8 cellular contexts compared by ENCODE assay signal in the genomic region with DNA sequence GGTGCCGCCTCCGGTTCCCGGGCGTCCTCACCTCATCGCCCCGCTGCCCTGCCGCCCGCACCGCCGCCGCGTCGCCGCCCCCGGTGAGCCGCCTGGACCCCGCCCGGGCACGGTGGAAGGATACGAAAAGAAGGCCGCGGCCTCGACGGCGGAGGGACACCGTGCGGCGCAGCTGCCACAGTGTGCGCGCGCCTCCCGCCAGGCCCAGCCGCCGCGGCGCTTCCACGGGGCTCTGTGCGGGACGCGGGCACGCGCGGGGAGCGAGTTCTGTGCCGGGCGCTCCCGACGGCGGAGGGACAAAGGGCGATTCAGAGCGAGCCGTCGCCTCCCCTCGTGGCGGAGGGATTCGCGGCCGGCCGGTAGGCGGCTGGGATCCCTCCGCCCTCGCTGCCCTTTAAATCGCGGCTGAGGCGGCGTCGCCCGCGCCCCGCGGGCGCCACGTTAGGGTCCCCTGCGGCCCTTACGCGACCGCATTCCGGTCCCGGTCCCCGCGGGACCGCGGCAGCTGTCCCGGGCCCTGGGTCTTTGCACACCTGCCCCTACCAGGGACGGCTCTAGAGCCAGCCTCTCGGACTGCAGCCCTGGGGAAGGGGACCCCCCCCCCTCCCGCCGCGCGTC. TPM values are rescaled to one million over a fixed set of nuclear protein-coding genes. Genes with fewer than 3 reads are reported as not detected.
DNase-seq lines count a peak whose midpoint lies in the region; ATAC-seq and TF ChIP-seq lines count a peak whose summit lies in the region.

No MANE protein-coding gene starts in this region.

- H3K27me3 ChIP-seq in A673 (replicated peaks; ENCODE audit: insufficient read depth, low read depth, low read length, poor library complexity) (no peaks in the 10 kb centered on the region), liver (ENCODE audit: control insufficient read depth in 4 of 4, insufficient read depth in 4 of 4, low read length in 3 of 4) (no peaks in the 10 kb centered on the region)

- peaks cover 28% of the 10 kb centered on the region for H3K4me1 ChIP-seq in A673 (ENCODE audit: insufficient read depth, low read length, poor library complexity, severe bottlenecking)
- peaks cover 7 to 34% (median 28%) of the 10 kb centered on the region in 4 donors for H3K4me1 ChIP-seq in liver (ENCODE audit: control insufficient read depth in 4 of 4, insufficient read depth in 4 of 4, low read length in 3 of 4)

- peak overlapping the region; percentile 42 to 63 for H3K9ac ChIP-seq in liver (ENCODE audit: low read depth in 1 of 2, low read length in 2 of 2)

- TF ChIP-seq RAD21 in liver (IDR thresholded peaks at IDR 0.05) = peak in 1 of 2 donors; percentile 36

- no peaks in the 10 kb centered on the region for H3K9me3 ChIP-seq in A673 (ENCODE audit: low read depth, low read length, poor library complexity, severe bottlenecking)
- no peaks in the 10 kb centered on the region for H3K9me3 ChIP-seq in liver (ENCODE audit: control insufficient read depth in 4 of 4, low read length in 3 of 4)

- CTCF ChIA-PET in A673 (lab: Charles Lee) = interaction anchor here (0.8 kb wide), 1 partner anchor 44 kb away, joined by 5 read pairs; no protein-coding TSS in a partner anchor

- H3K4me3 ChIP-seq in A673 (ENCODE audit: low read depth, low read length, poor library complexity, severe bottlenecking) = peak overlapping the region; percentile 87
- peak overlapping the region; percentile 53 to 96 (median 77) for H3K4me3 ChIP-seq in liver (ENCODE audit: low read depth in 1 of 3, low read length in 3 of 3)

- no peaks in the 10 kb centered on the region for H3K36me3 ChIP-seq in A673 (ENCODE audit: insufficient read depth, low read length, poor library complexity, severe bottlenecking)
- H3K36me3 ChIP-seq in liver (ENCODE audit: control insufficient read depth in 4 of 4, insufficient read depth in 3 of 4, low read depth in 1 of 4, low read length in 3 of 4) = no peaks in the 10 kb centered on the region

- under 1% methylated on average over 90 of the region's 90 CpGs for WGBS in liver

- TF ChIP-seq CTCF in A673 (conservative IDR thresholded peaks at IDR 0.05; ENCODE audit: low read depth, low read length) (no peak), liver (IDR thresholded peaks at IDR 0.05; ENCODE audit: low read depth, low read length, missing input control) (no peak)

- peak overlapping the region; percentile 99 for H3K27ac ChIP-seq in A673 (ENCODE audit: low read depth, low read length, poor library complexity, severe bottlenecking)
- H3K27ac ChIP-seq in liver (ENCODE audit: low read depth in 1 of 2, low read length in 2 of 2) = peak overlapping the region; percentile 97 to 99

- intact Hi-C loops in A673 (cut with micrococcal nuclease; ENCODE audit: unreplicated experiment) = no loop called here

- ATAC-seq in GM18519 (IDR thresholded peaks at IDR 0.05; ENCODE audit: low FRiP score, unreplicated experiment) = peak; percentile 41
- peak; percentile 53 for ATAC-seq in HG03280 (IDR thresholded peaks at IDR 0.05; ENCODE audit: unreplicated experiment)

- no TSS peak for BruUV-seq in A673 (replicated peaks; lab: Mats Ljungman, UMichigan)

- peak; percentile 99 for DNase-seq in A673 (ENCODE audit: low spot score)
- peak; percentile 97 for DNase-seq in NCI-H510A treated with DMSO at 0.1 percent for 48 hours (lab: John Stamatoyannopoulos, UW)
- DNase-seq in activated CD4-positive, alpha-beta T cell treated with anti-CD3 and anti-CD28 coated beads, Interleukin-2, amount 50 U/mL, for 4 hours = peak; percentile 69 to 75
- peak; percentile 97 for DNase-seq in dermis blood vessel endothelial cell
- peak; percentile 70 for DNase-seq in stimulated activated CD4-positive, alpha-beta T cell treated with anti-CD3 and anti-CD28 coated beads, Interleukin-2, amount 100 ng/mL, for 4 hours (ENCODE audit: low read depth)

- POLR2A ChIA-PET in A673 (lab: Charles Lee; ENCODE audit: low non-redundant PET) = no interaction called here

TF ChIP-seq in liver, 16 proteins besides CTCF, POLR2A, EP300 and RAD21:
- no peak for TF ChIP-seq FOXA2 (IDR thresholded peaks at IDR 0.05)
- TF ChIP-seq, protein P1, sequence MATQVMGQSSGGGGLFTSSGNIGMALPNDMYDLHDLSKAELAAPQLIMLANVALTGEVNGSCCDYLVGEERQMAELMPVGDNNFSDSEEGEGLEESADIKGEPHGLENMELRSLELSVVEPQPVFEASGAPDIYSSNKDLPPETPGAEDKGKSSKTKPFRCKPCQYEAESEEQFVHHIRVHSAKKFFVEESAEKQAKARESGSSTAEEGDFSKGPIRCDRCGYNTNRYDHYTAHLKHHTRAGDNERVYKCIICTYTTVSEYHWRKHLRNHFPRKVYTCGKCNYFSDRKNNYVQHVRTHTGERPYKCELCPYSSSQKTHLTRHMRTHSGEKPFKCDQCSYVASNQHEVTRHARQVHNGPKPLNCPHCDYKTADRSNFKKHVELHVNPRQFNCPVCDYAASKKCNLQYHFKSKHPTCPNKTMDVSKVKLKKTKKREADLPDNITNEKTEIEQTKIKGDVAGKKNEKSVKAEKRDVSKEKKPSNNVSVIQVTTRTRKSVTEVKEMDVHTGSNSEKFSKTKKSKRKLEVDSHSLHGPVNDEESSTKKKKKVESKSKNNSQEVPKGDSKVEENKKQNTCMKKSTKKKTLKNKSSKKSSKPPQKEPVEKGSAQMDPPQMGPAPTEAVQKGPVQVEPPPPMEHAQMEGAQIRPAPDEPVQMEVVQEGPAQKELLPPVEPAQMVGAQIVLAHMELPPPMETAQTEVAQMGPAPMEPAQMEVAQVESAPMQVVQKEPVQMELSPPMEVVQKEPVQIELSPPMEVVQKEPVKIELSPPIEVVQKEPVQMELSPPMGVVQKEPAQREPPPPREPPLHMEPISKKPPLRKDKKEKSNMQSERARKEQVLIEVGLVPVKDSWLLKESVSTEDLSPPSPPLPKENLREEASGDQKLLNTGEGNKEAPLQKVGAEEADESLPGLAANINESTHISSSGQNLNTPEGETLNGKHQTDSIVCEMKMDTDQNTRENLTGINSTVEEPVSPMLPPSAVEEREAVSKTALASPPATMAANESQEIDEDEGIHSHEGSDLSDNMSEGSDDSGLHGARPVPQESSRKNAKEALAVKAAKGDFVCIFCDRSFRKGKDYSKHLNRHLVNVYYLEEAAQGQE (IDR thresholded peaks at IDR 0.05) = peak; percentile 19
- TF ChIP-seq SP1 (IDR thresholded peaks at IDR 0.05) = peak; percentile 41
- TF ChIP-seq YY1 (IDR thresholded peaks at IDR 0.05) = peak; percentile 72

RNA-seq across cellular contexts. Expression of gene KMT5B, which starts 0.6 kb away (rescaled TPM):
- total RNA-seq in A673 (2021) (35.1 and 35.4 TPM in 2 replicates), dermis blood vessel endothelial cell (39.0 and 41.0 TPM in 2 replicates), liver (10 to 100 TPM; 17.9 to 33.8 TPM)
- 10 to 100 TPM in 1 of 2 donors, 1 to 10 TPM in 1; 8.7 to 11.7 TPM for polyA plus RNA-seq in liver

RNA-seq across cellular contexts. Expression of gene C11orf24, which starts 58.1 kb away (rescaled TPM):
- 48.1 and 52.3 TPM in 2 replicates for total RNA-seq in A673 (2021)
- total RNA-seq in dermis blood vessel endothelial cell = 3.9 and 10.0 TPM in 2 replicates
- total RNA-seq in liver = 10 to 100 TPM in 1 of 2 donors, 1 to 10 TPM in 1; 7.8 to 39.8 TPM
- polyA plus RNA-seq in liver = 10 to 100 TPM; 24.2 to 50.3 TPM

Comparison
In these comparisons a context has a peak if more than half of its experiments do, and no peak if none do; other contexts are left out.
1. Peak in every context shown above with its lines: DNase-seq, ATAC-seq, H3K4me3 ChIP-seq and H3K27ac ChIP-seq.